22 cellular contexts compared by ENCODE assay signal in the genomic region with DNA sequence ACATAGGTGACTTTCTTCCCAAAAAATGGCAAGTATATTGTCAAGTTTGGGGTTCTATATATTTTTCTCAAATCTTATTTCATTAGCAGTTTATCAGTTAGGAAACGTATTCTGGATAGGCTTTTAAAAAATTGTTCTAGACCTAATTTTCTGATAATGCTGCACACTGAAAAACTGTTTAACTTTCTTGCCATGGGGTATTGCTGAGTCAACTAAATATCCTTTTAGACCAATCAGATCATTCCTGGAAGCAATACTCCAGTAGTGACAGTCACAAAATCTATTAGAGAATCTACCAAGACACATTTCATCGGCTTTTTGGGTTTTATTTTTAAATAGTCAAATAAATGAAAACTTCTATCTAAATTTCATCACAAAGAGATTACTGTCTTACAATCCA.
A peak's percentile ranks its signal among the peaks of the same experiment; 100 is the strongest.
DNase-seq lines count a peak whose midpoint lies in the region; ATAC-seq, FAIRE-seq and TF ChIP-seq lines count a peak whose summit lies in the region.
"Had no signal": no experiment of that assay in that cellular context is flagged by ENCODE, and none has a peak within 500 bp of the region (broad histone marks: within the 10 kb centered on the region; RNA-seq: fewer than 3 reads in every experiment).

No MANE protein-coding gene starts in this region.

- TF ChIP-seq CTCF in A549 (IDR thresholded peaks at IDR 0.05), result no peak
- no peak for TF ChIP-seq CTCF in DOHH2 (IDR thresholded peaks at IDR 0.05; ENCODE audit: low read depth, low read length, poor library complexity, severe bottlenecking)
- TF ChIP-seq CTCF in SU-DHL-6 (IDR thresholded peaks at IDR 0.05; ENCODE audit: insufficient read depth, low read length, poor library complexity, severe bottlenecking), result no peak

- H3K27me3 ChIP-seq in DOHH2 (ENCODE audit: control insufficient read depth, low read length) (no peaks in the 10 kb centered on the region), SU-DHL-6 (ENCODE audit: low read length) (no peaks in the 10 kb centered on the region), aorta (ENCODE audit: control insufficient read depth in 1 of 2, insufficient read depth in 2 of 2, low read length in 1 of 2) (no peaks in the 10 kb centered on the region)
- H3K27me3 ChIP-seq: BLaER1 treated with 17β-estradiol and CSF1 and Interleukin-3, amounts not matched to agents 10 nM and 100 nM had no signal

- DNase-seq in A549 (ENCODE audit: low read depth in 1 of 2, low spot score in 1 of 2) (no peak), NCI-H1048 (lab: John Stamatoyannopoulos, UW) (no peak), aorta (no peak)
- DNase-seq: 8988T; AML-193; Caco-2; Calu3; CD4-positive, alpha-beta T cell; CD8-positive, alpha-beta T cell; DMS79 treated with DMSO at 0.1 percent for 48 hours; EL; GDM1 had no signal

- peak overlapping the region; percentile 66 for H3K9ac ChIP-seq in SU-DHL-6 (ENCODE audit: low read length)
- H3K9ac ChIP-seq: BLaER1 treated with 17β-estradiol and CSF1 and Interleukin-3, amounts not matched to agents 10 nM and 100 nM had no signal

- CTCF ChIA-PET in A549 (lab: Yijun Ruan, JAX), result no interaction called here

- TF ChIP-seq POLR2A in A549 (IDR thresholded peaks at IDR 0.05; ENCODE audit: low read length), result no peak

- intact Hi-C loops in aorta (cut with DNase I), result no loop called here

- no peak overlapping the region for H2AFZ ChIP-seq in SU-DHL-6 (ENCODE audit: low read depth, low read length, severe bottlenecking)

- TF ChIP-seq EP300 in A549 (IDR thresholded peaks at IDR 0.05), result no peak

- no peak for ATAC-seq in A549
- ATAC-seq in HG03460 (IDR thresholded peaks at IDR 0.05; ENCODE audit: unreplicated experiment), result no peak
- no peak for ATAC-seq in aorta (ENCODE audit: low FRiP score)
- ATAC-seq: CD8-positive, alpha-beta T cell; GM12878 had no signal

- H3K4me2 ChIP-seq in A549 (no peak overlapping the region), DOHH2 (ENCODE audit: low read length) (peak overlapping the region; percentile 19; the same call in 1 of the 2 replicates), SU-DHL-6 (ENCODE audit: low read depth, low read length, poor library complexity, severe bottlenecking) (peak overlapping the region; percentile 78)
- H3K4me2 ChIP-seq: BLaER1 treated with 17β-estradiol and CSF1 and Interleukin-3, amounts not matched to agents 10 nM and 100 nM had no signal

- no peak overlapping the region for H3K27ac ChIP-seq in A549
- H3K27ac ChIP-seq in DOHH2 (ENCODE audit: low read depth, low read length), result no peak overlapping the region
- H3K27ac ChIP-seq in SU-DHL-6 (ENCODE audit: low read depth, low read length), result peak overlapping the region; percentile 93
- H3K27ac ChIP-seq in aorta (ENCODE audit: low read depth in 1 of 2, low read length in 2 of 2), result no peak overlapping the region
- H3K27ac ChIP-seq: BLaER1 treated with 17β-estradiol and CSF1 and Interleukin-3, amounts not matched to agents 10 nM and 100 nM; C4-2B had no signal

- H3K79me2 ChIP-seq in DOHH2 (ENCODE audit: control insufficient read depth, low read length) (peaks cover 5% of the 10 kb centered on the region; the same call in 1 of the 2 replicates), SU-DHL-6 (ENCODE audit: insufficient read depth, low read length) (peaks cover 30% of the 10 kb centered on the region)

- no peak for TF ChIP-seq RAD21 in A549 (conservative IDR thresholded peaks at IDR 0.05 in 1 of 2, IDR thresholded peaks at IDR 0.05 in 1 of 2)

- no peak for FAIRE-seq in A549 (lab: Jason Lieb, UNC)
- peak; percentile 66 for FAIRE-seq in islet of Langerhans (lab: Jason Lieb, UNC)
- FAIRE-seq: D721Med, GM12878, GM12892, GM18507 had no signal

- POLR2A ChIA-PET in A549 (lab: Yijun Ruan, JAX), result no interaction called here

- H3K4me1 ChIP-seq in A549 (no peaks in the 10 kb centered on the region), DOHH2 (ENCODE audit: control insufficient read depth, low read length) (peaks cover 38% of the 10 kb centered on the region), aorta (ENCODE audit: control insufficient read depth in 1 of 2, insufficient read depth in 2 of 2, low read length in 2 of 2) (no peaks in the 10 kb centered on the region)
- H3K4me1 ChIP-seq: BLaER1 treated with 17β-estradiol and CSF1 and Interleukin-3, amounts not matched to agents 10 nM and 100 nM; Caco-2 had no signal

- H3K9me3 ChIP-seq in A549 (0 out of 3 replicates have a peak, but pooled peaks cover 3% of the 10 kb centered on the region), DOHH2 (ENCODE audit: control insufficient read depth, insufficient read depth, low read length) (no peaks in the 10 kb centered on the region; the same call in 1 of the 2 replicates), SU-DHL-6 (ENCODE audit: insufficient read depth, low read length) (no peaks in the 10 kb centered on the region), aorta (ENCODE audit: control insufficient read depth, low read length) (no peaks in the 10 kb centered on the region)
- H3K9me3 ChIP-seq: BLaER1 treated with 17β-estradiol and CSF1 and Interleukin-3, amounts not matched to agents 10 nM and 100 nM; Caco-2 had no signal

- H3K9me2 ChIP-seq in DOHH2 (replicated peaks; ENCODE audit: control insufficient read depth, low read length) (no peaks in the 10 kb centered on the region), SU-DHL-6 (replicated peaks; ENCODE audit: insufficient read depth, low read length) (no peaks in the 10 kb centered on the region)

- no peaks in the 10 kb centered on the region for H3K36me3 ChIP-seq in DOHH2 (ENCODE audit: control insufficient read depth, low read length)
- H3K36me3 ChIP-seq in SU-DHL-6 (ENCODE audit: low read length), result peaks cover 15% of the 10 kb centered on the region
- no peaks in the 10 kb centered on the region for H3K36me3 ChIP-seq in aorta (ENCODE audit: control insufficient read depth in 1 of 2, insufficient read depth in 2 of 2, low read length in 1 of 2)
- H3K36me3 ChIP-seq: BLaER1 treated with 17β-estradiol and CSF1 and Interleukin-3, amounts not matched to agents 10 nM and 100 nM had no signal

- WGBS in A549 (ENCODE audit: missing lambda C conversion rate), result 5% methylated on average over 2 of the region's 2 CpGs
- 76 to 83% methylated on average over 2 of the region's 2 CpGs for WGBS in aorta, 2 donors

- H3F3A ChIP-seq in DOHH2 (ENCODE audit: control insufficient read depth, insufficient read depth) (peaks cover 4% of the 10 kb centered on the region; the same call in 1 of the 2 replicates), SU-DHL-6 (ENCODE audit: insufficient read depth) (peaks cover 31% of the 10 kb centered on the region)

- no peak overlapping the region for H3K4me3 ChIP-seq in A549
- H3K4me3 ChIP-seq in DOHH2 (ENCODE audit: low read length), result peak overlapping the region; percentile 16; the same call in 1 of the 2 replicates
- peak overlapping the region; percentile 52 for H3K4me3 ChIP-seq in SU-DHL-6 (ENCODE audit: insufficient read depth, low read length, poor library complexity, severe bottlenecking)
- no peak overlapping the region for H3K4me3 ChIP-seq in aorta (ENCODE audit: low read length in 2 of 2)
- H3K4me3 ChIP-seq: BLaER1 treated with 17β-estradiol and CSF1 and Interleukin-3, amounts not matched to agents 10 nM and 100 nM; GM12878 had no signal

- H4K20me1 ChIP-seq in DOHH2 (ENCODE audit: control insufficient read depth, insufficient read depth, low read depth, low read length) (no peaks in the 10 kb centered on the region), SU-DHL-6 (ENCODE audit: low read depth, low read length) (no peaks in the 10 kb centered on the region)
- H4K20me1 ChIP-seq: BLaER1 treated with 17β-estradiol and CSF1 and Interleukin-3, amounts not matched to agents 10 nM and 100 nM had no signal

TF ChIP-seq in A549, 52 proteins besides CTCF, POLR2A, EP300 and RAD21:
- TF ChIP-seq KDM1A (IDR thresholded peaks at IDR 0.05; ENCODE audit: low read depth), result no peak
- peak; percentile 34 for TF ChIP-seq MAFK (IDR thresholded peaks at IDR 0.05; ENCODE audit: partially characterized antibody)

Comparison
In these comparisons a context has a peak if more than half of its experiments do, and no peak if none do; other contexts are left out.
1. H3K4me3 ChIP-seq: peak in DOHH2 (single experiment) and SU-DHL-6 (single experiment); none in A549 (single experiment) and aorta (0 of 2).